ENCODE assay signal across 9 cellular contexts in the genomic region with DNA sequence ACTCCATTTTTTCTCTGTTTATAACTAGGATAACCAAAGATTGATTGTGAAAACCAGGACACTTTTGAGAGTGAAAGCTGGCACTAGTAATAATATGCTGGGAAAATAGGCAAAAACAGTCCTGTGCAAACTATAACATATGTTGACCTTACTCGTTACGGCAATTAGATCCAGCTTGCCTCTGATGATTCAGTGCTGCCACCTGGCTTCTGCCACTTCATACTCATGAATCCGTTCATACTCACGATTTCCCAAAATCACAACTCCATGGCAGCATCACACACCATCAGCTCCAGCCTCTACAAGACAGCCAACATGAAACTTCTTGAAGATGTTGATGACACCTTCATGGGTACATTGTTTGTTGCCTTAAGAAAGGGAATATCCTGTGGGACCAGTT. TPM values are rescaled to one million over a fixed set of nuclear protein-coding genes. Genes with fewer than 3 reads are reported as not detected.
DNase-seq lines count a peak whose midpoint lies in the region; ATAC-seq lines count a peak whose summit lies in the region.
"Had no signal": no experiment of that assay in that cellular context is flagged by ENCODE, and none has a peak within 500 bp of the region (broad histone marks: within the 10 kb centered on the region; RNA-seq: fewer than 3 reads in every experiment).

No MANE protein-coding gene starts in this region.

- intact Hi-C loops in left cardiac atrium (cut with DNase I), result loop anchor here in 1 of 2 donors (1.0 to 10.0 kb wide), 4 partner anchors 59 to 533 kb away; no protein-coding TSS in a partner anchor

- no peak for ATAC-seq in left cardiac atrium
- ATAC-seq in HG03159 (IDR thresholded peaks at IDR 0.05; ENCODE audit: unreplicated experiment), result no peak

- peak; percentile 8 for DNase-seq in COLO829 (ENCODE audit: low spot score)
- peak; percentile 6 for DNase-seq in HT1080 (ENCODE audit: low read depth)
- peak; percentile 11 for DNase-seq in RPMI7951 (ENCODE audit: low read depth)
- DNase-seq in left cardiac atrium, result peak; percentile 17
- no peak for DNase-seq in NCI-H2029 treated with DMSO at 0.1 percent for 48 hours (lab: John Stamatoyannopoulos, UW)
- no peak for DNase-seq in NCI-H1048 (lab: John Stamatoyannopoulos, UW)
- DNase-seq in NCI-H2196 (lab: John Stamatoyannopoulos, UW; ENCODE audit: unreplicated experiment), result no peak
- DNase-seq: MV-4-11 had no signal

RNA-seq across cellular contexts. Expression of a gene that starts 49.1 kb away (rescaled TPM):
- total RNA-seq in HT1080 (2014; rRNA removed; shearing (Covaris generic)), result 100 and 123 TPM in 2 replicates
- 43.2 and 50.2 TPM in 2 replicates for polyA plus RNA-seq in HT1080 (2015; cell fraction: cytosol; rRNA removed)
- 161 and 167 TPM in 2 replicates for polyA plus RNA-seq in HT1080 (2015; cell fraction: nucleus; rRNA removed)
- 55.2 and 78.3 TPM in 2 replicates for total RNA-seq in RPMI7951 (2014; rRNA removed; shearing (Covaris generic))
- 10 to 100 TPM; 48.7 to 53.0 TPM for total RNA-seq in left cardiac atrium

Comparison
In these comparisons a context has a peak if more than half of its experiments do, and no peak if none do; other contexts are left out.
1. DNase-seq: peak in COLO829 (single experiment), HT1080 (single experiment), RPMI7951 (single experiment) and left cardiac atrium (single experiment); none in NCI-H2029 treated with DMSO at 0.1 percent for 48 hours (single experiment), NCI-H1048 (single experiment) and NCI-H2196 (single experiment).